In genomic region chr12:6779667-6780459, GRCh38 we compare ENCODE assay signal across 9 cellular contexts. TPM values are rescaled to one million over a fixed set of nuclear protein-coding genes. Genes with fewer than 3 reads are reported as not detected.
DNase-seq lines count a peak whose midpoint lies in the region; ATAC-seq, FAIRE-seq and TF ChIP-seq lines count a peak whose summit lies in the region.
"Had no signal": no experiment of that assay in that cellular context is flagged by ENCODE, and none has a peak within 500 bp of the region (broad histone marks: within the 10 kb centered on the region; RNA-seq: fewer than 3 reads in every experiment).

No MANE protein-coding gene starts in this region.

- TF ChIP-seq CTCF in WTC11 (IDR thresholded peaks at IDR 0.05) (no peak), Calu3 (IDR thresholded peaks at IDR 0.05; ENCODE audit: unreplicated experiment) (no peak)

- POLR2A ChIA-PET in WTC11 (lab: Charles Lee), result interaction anchor here (0.6 to 1.7 kb wide), 5 partner anchors 11 to 210 kb away, joined by 3 to 4 read pairs (median 4); partner anchors contain the start of gene PTMS

- no peak for DNase-seq in activated CD8-positive, alpha-beta memory T cell treated with anti-CD3 and anti-CD28 coated beads, Interleukin-2, amount 10 ng/mL, durations not matched to agents 7 days and 5 days
- DNase-seq in activated CD8-positive, alpha-beta memory T cell treated with anti-CD3 and anti-CD28 coated beads, Interleukin-2, amount 50 U/mL, for 4 hours, result no peak
- DNase-seq in WTC11 (ENCODE audit: low spot score) (no peak), epithelial cell of prostate (ENCODE audit: low read depth, low spot score) (no peak), small intestine (peak; percentile 68), Calu3 (no peak), NCI-H1930 (lab: John Stamatoyannopoulos, UW) (no peak)
- DNase-seq: DMS 273 treated with DMSO at 0.1 percent for 48 hours had no signal

- no TSS peak for BruUV-seq in Calu3 (replicated peaks; lab: Mats Ljungman, UMichigan)

- H3K27me3 Mint-ChIP-seq in activated CD8-positive, alpha-beta memory T cell treated with anti-CD3 and anti-CD28 coated beads, Interleukin-2, amount 10 ng/mL, durations not matched to agents 7 days and 5 days, result no peaks in the 10 kb centered on the region
- H3K27me3 Mint-ChIP-seq in WTC11 (ENCODE audit: low read depth) (peaks cover 34% of the 10 kb centered on the region), Calu3 (ENCODE audit: unreplicated experiment) (peaks cover 58% of the 10 kb centered on the region)

- ATAC-seq in activated CD8-positive, alpha-beta memory T cell treated with anti-CD3 and anti-CD28 coated beads, Interleukin-2, amount 10 ng/mL, durations not matched to agents 7 days and 5 days, result no peak
- ATAC-seq in WTC11 (no peak), HG02798 (IDR thresholded peaks at IDR 0.05; ENCODE audit: poor library complexity, unreplicated experiment) (no peak)

- H3K36me3 ChIP-seq in small intestine (ENCODE audit: control insufficient read depth in 2 of 2, insufficient read depth in 2 of 2, low read length in 2 of 2), result no peaks in the 10 kb centered on the region

- H3K36me3 Mint-ChIP-seq in activated CD8-positive, alpha-beta memory T cell treated with anti-CD3 and anti-CD28 coated beads, Interleukin-2, amount 10 ng/mL, durations not matched to agents 7 days and 5 days, result peaks cover 37% of the 10 kb centered on the region
- no peaks in the 10 kb centered on the region for H3K36me3 Mint-ChIP-seq in WTC11
- no peaks in the 10 kb centered on the region for H3K36me3 Mint-ChIP-seq in Calu3 (ENCODE audit: insufficient read depth, unreplicated experiment)

- H3K4me3 ChIP-seq in small intestine (ENCODE audit: low read depth in 1 of 2, low read length in 2 of 2), result no peak overlapping the region

- WGBS in small intestine, 3 donors, result 41 to 72% (median 57%) methylated on average over 8 of the region's 8 CpGs

- no peak for FAIRE-seq in small intestine (lab: Jason Lieb, UNC)

- no peak overlapping the region for H3K4me3 Mint-ChIP-seq in activated CD8-positive, alpha-beta memory T cell treated with anti-CD3 and anti-CD28 coated beads, Interleukin-2, amount 10 ng/mL, durations not matched to agents 7 days and 5 days
- H3K4me3 Mint-ChIP-seq in WTC11 (no peak overlapping the region), Calu3 (ENCODE audit: low read depth, unreplicated experiment) (no peak overlapping the region)

- H3K27ac Mint-ChIP-seq in activated CD8-positive, alpha-beta memory T cell treated with anti-CD3 and anti-CD28 coated beads, Interleukin-2, amount 10 ng/mL, durations not matched to agents 7 days and 5 days, result peak overlapping the region; percentile 80
- peak overlapping the region; percentile 41; the same call in 1 of the 2 replicates for H3K27ac Mint-ChIP-seq in WTC11
- no peak overlapping the region for H3K27ac Mint-ChIP-seq in Calu3 (ENCODE audit: unreplicated experiment)

- H3K27me3 ChIP-seq in small intestine (ENCODE audit: control insufficient read depth in 2 of 2, insufficient read depth in 2 of 2, low read length in 2 of 2), result no peaks in the 10 kb centered on the region

- H3K4me1 ChIP-seq in small intestine (ENCODE audit: control insufficient read depth in 2 of 2, insufficient read depth in 1 of 2, low read depth in 1 of 2, low read length in 1 of 2), result no peaks in the 10 kb centered on the region

- H3K9me3 Mint-ChIP-seq in activated CD8-positive, alpha-beta memory T cell treated with anti-CD3 and anti-CD28 coated beads, Interleukin-2, amount 10 ng/mL, durations not matched to agents 7 days and 5 days (ENCODE audit: low read depth), result no peaks in the 10 kb centered on the region
- H3K9me3 Mint-ChIP-seq in WTC11 (no peaks in the 10 kb centered on the region), Calu3 (ENCODE audit: low read depth, unreplicated experiment) (no peaks in the 10 kb centered on the region)

- peaks cover 57% of the 10 kb centered on the region for H3K4me1 Mint-ChIP-seq in activated CD8-positive, alpha-beta memory T cell treated with anti-CD3 and anti-CD28 coated beads, Interleukin-2, amount 10 ng/mL, durations not matched to agents 7 days and 5 days
- H3K4me1 Mint-ChIP-seq in WTC11, result peaks cover 23% of the 10 kb centered on the region
- peaks cover 31% of the 10 kb centered on the region for H3K4me1 Mint-ChIP-seq in Calu3 (ENCODE audit: low read depth, unreplicated experiment)

- CTCF ChIA-PET in activated CD8-positive, alpha-beta memory T cell treated with anti-CD3 and anti-CD28 coated beads, Interleukin-2, amount 10 ng/mL, durations not matched to agents 7 days and 5 days (lab: Charles Lee), result interaction anchor here (0.6 to 12.3 kb wide), 13 partner anchors 12 to 242 kb away, joined by 3 to 117 read pairs (median 6); partner anchors contain the start of genes COPS7A, MLF2, P3H3 and PTMS
- CTCF ChIA-PET in WTC11 (lab: Charles Lee) (interaction anchor here (0.6 to 3.8 kb wide), 10 partner anchors 13 to 93 kb away, joined by 3 to 88 read pairs (median 6); partner anchors contain the start of genes COPS7A, GPR162, MLF2 and PTMS), Calu3 (lab: Charles Lee) (interaction anchor here (0.7 kb wide), 1 partner anchor 35 kb away, joined by 5 read pairs; no protein-coding TSS in a partner anchor)

- peak overlapping the region; percentile 38 for H3K27ac ChIP-seq in epithelial cell of prostate
- peak overlapping the region; percentile 27 to 30 for H3K27ac ChIP-seq in small intestine (ENCODE audit: low read depth in 1 of 2, low read length in 1 of 2)

- intact Hi-C loops in Calu3 (cut with micrococcal nuclease; ENCODE audit: unreplicated experiment), result loop anchor here (1.0 to 2.0 kb wide), 2 partner anchors 27 to 45 kb away; partner anchors contain the start of gene MLF2

- H3K9me3 ChIP-seq in small intestine (ENCODE audit: control insufficient read depth, low read depth), result no peaks in the 10 kb centered on the region

TF ChIP-seq in WTC11, 78 proteins besides CTCF, POLR2A, EP300 and RAD21:
- TF ChIP-seq MAX (CRISPR knock-in tag; IDR thresholded peaks at IDR 0.05), result 0 out of 2 replicates have a peak, but pooled peaks have one; percentile 17
- no peak for TF ChIP-seq ZBTB43 (CRISPR knock-in tag; IDR thresholded peaks at IDR 0.05)

RNA-seq across cellular contexts. Expression of gene LAG3, which starts 7.5 kb away (rescaled TPM):
- total RNA-seq in activated CD8-positive, alpha-beta memory T cell treated with anti-CD3 and anti-CD28 coated beads, Interleukin-2, amount 10 ng/mL, durations not matched to agents 7 days and 5 days, result 100 to 1,000 TPM; 320 to 420 TPM
- total RNA-seq in WTC11 (2021) (2.4 to 2.6 TPM (median 2.6 TPM) in 3 replicates), Calu3 (2022) (0.34 TPM in 1 of 2 replicates, not detected in the other)
- polyA plus RNA-seq in small intestine, result 1 to 10 TPM in 1 of 3 donors, under 1 TPM in 2; 0.67 to 5.9 (median 0.76) TPM

RNA-seq across cellular contexts. Expression of gene CD4, which starts 9.5 kb away (rescaled TPM):
- 1 to 10 TPM in 1 of 2 experiments, under 1 TPM in 1; 0.82 to 1.8 TPM for total RNA-seq in activated CD8-positive, alpha-beta memory T cell treated with anti-CD3 and anti-CD28 coated beads, Interleukin-2, amount 10 ng/mL, durations not matched to agents 7 days and 5 days
- 2.5 to 3.3 TPM (median 2.7 TPM) in 3 replicates for total RNA-seq in WTC11 (2021)
- 1 to 10 TPM in 2 of 3 donors, under 1 TPM in 1; 0.89 to 7.8 (median 5.1) TPM for polyA plus RNA-seq in small intestine
- total RNA-seq in Calu3 (2022), result not detected in 2 replicates

RNA-seq across cellular contexts. Expression of gene PTMS, which starts 13.7 kb away (rescaled TPM):
- total RNA-seq in activated CD8-positive, alpha-beta memory T cell treated with anti-CD3 and anti-CD28 coated beads, Interleukin-2, amount 10 ng/mL, durations not matched to agents 7 days and 5 days, result 100 to 1,000 TPM; 131 to 142 TPM
- total RNA-seq in WTC11 (2021), result 370 to 539 TPM (median 525 TPM) in 3 replicates
- polyA plus RNA-seq in small intestine, result 100 to 1,000 TPM in 1 of 3 donors, 10 to 100 TPM in 2; 34.0 to 204 (median 85.9) TPM
- 53.5 and 62.9 TPM in 2 replicates for total RNA-seq in Calu3 (2022)

RNA-seq across cellular contexts. Expression of gene MLF2, which starts 26.9 kb away (rescaled TPM):
- 100 to 1,000 TPM; 102 to 113 TPM for total RNA-seq in activated CD8-positive, alpha-beta memory T cell treated with anti-CD3 and anti-CD28 coated beads, Interleukin-2, amount 10 ng/mL, durations not matched to agents 7 days and 5 days
- total RNA-seq in WTC11 (2021) (226 to 236 TPM (median 229 TPM) in 3 replicates), Calu3 (2022) (176 and 183 TPM in 2 replicates)
- polyA plus RNA-seq in small intestine, result 100 to 1,000 TPM; 163 to 233 (median 204) TPM

RNA-seq across cellular contexts. Expression of gene GPR162, which starts 41.8 kb away (rescaled TPM):
- total RNA-seq in activated CD8-positive, alpha-beta memory T cell treated with anti-CD3 and anti-CD28 coated beads, Interleukin-2, amount 10 ng/mL, durations not matched to agents 7 days and 5 days, result under 1 TPM in 1 of 2 experiments, not detected in 1; 0.82 TPM
- total RNA-seq in WTC11 (2021) (7.3 to 9.3 TPM (median 8.2 TPM) in 3 replicates), Calu3 (2022) (not detected in 2 replicates)
- 1 to 10 TPM in 2 of 3 donors, not detected in 1; 1.1 to 6.7 TPM for polyA plus RNA-seq in small intestine

Comparison
In these comparisons a context has a peak if more than half of its experiments do, and no peak if none do; other contexts are left out.
1. RNA of gene LAG3, which starts 7.5 kb away (total RNA-seq): 320 to 420 TPM in activated CD8-positive, alpha-beta memory T cell treated with anti-CD3 and anti-CD28 coated beads, Interleukin-2, amount 10 ng/mL, durations not matched to agents 7 days and 5 days; 2.4 to 2.6 TPM in WTC11 and 0.34 TPM in Calu3; every median in the first group is over 10 times any median in the second.